ENCODE assay signal across 9 cellular contexts in the genomic region with DNA sequence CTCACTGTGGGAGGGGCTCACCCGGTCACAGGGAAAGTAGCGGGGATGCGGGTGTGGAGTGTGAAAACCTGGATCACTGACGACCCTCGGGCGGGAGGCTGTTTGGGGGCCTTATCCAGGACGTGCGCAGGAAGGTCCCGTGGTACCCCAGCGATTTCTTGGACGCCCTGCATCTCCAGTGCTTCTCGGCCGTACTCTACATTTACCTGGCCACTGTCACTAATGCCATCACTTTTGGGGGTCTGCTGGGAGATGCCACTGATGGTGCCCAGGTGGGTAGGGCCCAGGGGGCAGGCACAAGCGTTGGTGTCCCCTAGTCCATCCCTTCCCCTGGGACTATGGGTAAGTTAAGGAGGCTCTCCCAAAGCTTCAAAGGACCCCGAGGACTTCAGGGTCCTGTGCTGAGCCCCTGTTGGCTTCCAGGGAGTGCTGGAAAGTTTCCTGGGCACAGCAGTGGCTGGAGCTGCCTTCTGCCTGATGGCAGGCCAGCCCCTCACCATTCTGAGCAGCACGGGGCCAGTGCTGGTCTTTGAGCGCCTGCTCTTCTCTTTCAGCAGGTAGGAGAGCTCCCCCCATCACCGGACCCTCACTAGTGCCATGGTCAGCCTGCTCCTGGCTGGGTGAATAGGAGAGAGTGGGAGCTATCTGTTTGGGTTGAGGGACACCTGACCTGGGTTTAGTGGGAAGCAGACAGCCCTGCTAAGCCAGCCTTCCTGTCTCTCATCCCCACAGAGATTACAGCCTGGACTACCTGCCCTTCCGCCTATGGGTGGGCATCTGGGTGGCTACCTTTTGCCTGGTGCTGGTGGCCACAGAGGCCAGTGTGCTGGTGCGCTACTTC. TPM values are rescaled to one million over a fixed set of nuclear protein-coding genes. Genes with fewer than 3 reads are reported as not detected.
DNase-seq lines count a peak whose midpoint lies in the region; ATAC-seq and TF ChIP-seq lines count a peak whose summit lies in the region.
"Had no signal": no experiment of that assay in that cellular context is flagged by ENCODE, and none has a peak within 500 bp of the region (broad histone marks: within the 10 kb centered on the region; RNA-seq: fewer than 3 reads in every experiment).

No MANE protein-coding gene starts in this region.

- POLR2A ChIA-PET in AG04449 (lab: Yijun Ruan, JAX), result interaction anchor here (1.0 kb wide), 1 partner anchor 18 kb away, joined by 4 read pairs; a partner anchor contains a TSS

- 61% methylated on average over 16 of the region's 20 CpGs for WGBS in mammary epithelial cell (ENCODE audit: low coverage, missing lambda C conversion rate)
- WGBS in mesodermal cell (ENCODE audit: insufficient coverage in 2 of 2), 2 experiments, result 67 to 74% methylated on average over 16 to 17 of the region's 20 CpGs

- DNase-seq in AG04449 (ENCODE audit: low read depth, low spot score) (no peak), HFF-Myc (ENCODE audit: extremely low read depth, low read depth) (no peak), mammary epithelial cell (no peak), NCI-H146 (lab: John Stamatoyannopoulos, UW) (no peak), NCI-H524 treated with DMSO at 0.1 percent for 48 hours (lab: John Stamatoyannopoulos, UW) (no peak), left lung (no peak)
- DNase-seq in activated effector memory CD4-positive, alpha-beta T cell treated with Interleukin-2 at 50 U/mL for 16 hours, result no peak

- H3K27me3 ChIP-seq in mammary epithelial cell (ENCODE audit: insufficient read depth, low read length) (no peaks in the 10 kb centered on the region), left lung (no peaks in the 10 kb centered on the region)

- CTCF ChIA-PET in AG04449 (lab: Yijun Ruan, JAX), result interaction anchor here (0.6 to 12.9 kb wide), 30 partner anchors 9 to 362 kb away, joined by 3 to 542 read pairs (median 4); a partner anchor contains a TSS
- CTCF ChIA-PET in mammary epithelial cell (lab: Charles Lee; ENCODE audit: low non-redundant PET), result interaction anchor here (0.6 to 0.7 kb wide), 2 partner anchors 9 to 295 kb away, joined by 3 read pairs; no protein-coding TSS in a partner anchor

- in situ Hi-C loops in mammary epithelial cell (cut with MboI; ENCODE audit: low sequenced_read_pairs in 2 of 2), result loop anchor here in 1 of 2 donors (25.0 kb wide), 1 partner anchor 277 kb away; no protein-coding TSS in a partner anchor

- dilution Hi-C loops in mammary epithelial cell (cut with HindIII; ENCODE audit: low sequenced_read_pairs), result no loop called here

- no peaks in the 10 kb centered on the region for H3K79me2 ChIP-seq in mammary epithelial cell (ENCODE audit: insufficient read depth, low read length)

- H3K4me1 ChIP-seq in mammary epithelial cell (ENCODE audit: insufficient read depth, low read length), result peaks cover 27% of the 10 kb centered on the region
- no peaks in the 10 kb centered on the region for H3K4me1 ChIP-seq in mesodermal cell (ENCODE audit: control insufficient read depth, insufficient read depth, low read length, poor library complexity, severe bottlenecking)
- peaks cover 0 to 8% of the 10 kb centered on the region in 2 donors for H3K4me1 ChIP-seq in left lung

- no peak overlapping the region for H3K9ac ChIP-seq in mammary epithelial cell (ENCODE audit: insufficient read depth, low read length)

- H3K36me3 ChIP-seq in mammary epithelial cell (ENCODE audit: insufficient read depth, low read length) (no peaks in the 10 kb centered on the region), mesodermal cell (ENCODE audit: control insufficient read depth, insufficient read depth, low read length) (no peaks in the 10 kb centered on the region), left lung (no peaks in the 10 kb centered on the region)

- no TSS peak for BruUV-seq in mammary epithelial cell (replicated peaks; lab: Mats Ljungman, UMichigan)

- TF ChIP-seq CTCF in AG04449 (IDR thresholded peaks at IDR 0.05; ENCODE audit: insufficient read depth, low read length, missing control alignments), result no peak
- TF ChIP-seq CTCF in HFF-Myc (IDR thresholded peaks at IDR 0.05; ENCODE audit: low read depth, low read length, missing control alignments), result no peak
- TF ChIP-seq CTCF in mammary epithelial cell (conservative IDR thresholded peaks at IDR 0.05 in 1 of 2, IDR thresholded peaks at IDR 0.05 in 1 of 2; ENCODE audit: extremely low read depth in 1 of 2, insufficient read depth in 1 of 2, low read depth in 1 of 2, low read length in 2 of 2), result no peak
- TF ChIP-seq CTCF in left lung (IDR thresholded peaks at IDR 0.05), result no peak

- H3K9me3 ChIP-seq in mammary epithelial cell (replicated peaks; ENCODE audit: insufficient read depth, low read length), result no peaks in the 10 kb centered on the region
- H3K9me3 ChIP-seq in mesodermal cell (ENCODE audit: control insufficient read depth, low read length), result no peaks in the 10 kb centered on the region
- H3K9me3 ChIP-seq in left lung, result no peaks in the 10 kb centered on the region

- H2AFZ ChIP-seq in mammary epithelial cell (ENCODE audit: low read depth, low read length), result peak overlapping the region; percentile 76

- no peaks in the 10 kb centered on the region for H4K20me1 ChIP-seq in mammary epithelial cell (ENCODE audit: insufficient read depth, low read length)

- no peak overlapping the region for H3K27ac ChIP-seq in mammary epithelial cell (ENCODE audit: insufficient read depth, low read depth, low read length)
- H3K27ac ChIP-seq in mesodermal cell (ENCODE audit: low read depth, low read length, severe bottlenecking), result no peak overlapping the region
- no peak overlapping the region for H3K27ac ChIP-seq in left lung

- peak overlapping the region; percentile 85 for H3K4me2 ChIP-seq in mammary epithelial cell (ENCODE audit: insufficient read depth, low read depth, low read length)

- ATAC-seq in left lung, result no peak

- intact Hi-C loops in mammary epithelial cell (cut with micrococcal nuclease), result loop anchor here (1.0 kb wide), 1 partner anchor 356 kb away; no protein-coding TSS in a partner anchor
- intact Hi-C loops in left lung (cut with DNase I), result loop anchor here in 1 of 2 donors (10.0 kb wide), 1 partner anchor 361 kb away; no protein-coding TSS in a partner anchor

- peak overlapping the region; percentile 54 for H3K4me3 ChIP-seq in AG04449 (ENCODE audit: low read depth, low read length)
- peak overlapping the region; percentile 28 for H3K4me3 ChIP-seq in HFF-Myc (replicated peaks; ENCODE audit: low read depth, low read length)
- H3K4me3 ChIP-seq in mammary epithelial cell (replicated peaks in 1 of 3; ENCODE audit: insufficient read depth in 1 of 3, low read depth in 2 of 3, low read length in 3 of 3), result peak overlapping the region in 2 of 3 experiments; percentile 34 to 47
- peak overlapping the region; percentile 14 for H3K4me3 ChIP-seq in mesodermal cell (ENCODE audit: extremely low read depth, insufficient read depth, low read length, poor library complexity, severe bottlenecking)
- no peak overlapping the region for H3K4me3 ChIP-seq in left lung

RNA-seq across cellular contexts. Expression of a gene that starts 3.9 kb away (rescaled TPM):
- under 1 TPM; under 0.01 to 0.54 TPM for total RNA-seq in mammary epithelial cell
- polyA plus RNA-seq in mammary epithelial cell, result 0.07 TPM
- not detected for polyA minus RNA-seq in mammary epithelial cell
- not detected for polyA plus RNA-seq in mesodermal cell (2013, experiment 1 of 2)
- polyA plus RNA-seq in mesodermal cell (2013, experiment 2 of 2), result not detected
- not detected for total RNA-seq in left lung
- total RNA-seq: Daoy had no signal

RNA-seq across cellular contexts. Expression of a gene that starts 17.4 kb away (rescaled TPM):
- total RNA-seq in mammary epithelial cell, result 100 to 1,000 TPM in 1 of 2 donors, 10 to 100 TPM in 1; 32.5 to 116 TPM
- polyA plus RNA-seq in mammary epithelial cell, result 31.9 TPM
- polyA minus RNA-seq in mammary epithelial cell, result 38.5 TPM
- 17.1 TPM for polyA plus RNA-seq in mesodermal cell (2013, experiment 1 of 2)
- 13.9 TPM for polyA plus RNA-seq in mesodermal cell (2013, experiment 2 of 2)
- 10 to 100 TPM; 18.1 to 33.8 TPM for total RNA-seq in left lung

RNA-seq across cellular contexts. Expression of a gene that starts 37.8 kb away (rescaled TPM):
- 10 to 100 TPM; 61.2 to 83.3 TPM for total RNA-seq in mammary epithelial cell
- polyA plus RNA-seq in mammary epithelial cell, result 33.0 TPM
- polyA minus RNA-seq in mammary epithelial cell, result 131 TPM
- polyA plus RNA-seq in mesodermal cell (2013, experiment 1 of 2), result 59.6 TPM
- polyA plus RNA-seq in mesodermal cell (2013, experiment 2 of 2), result 46.6 TPM
- 100 to 1,000 TPM; 104 to 136 TPM for total RNA-seq in left lung

Comparison
In these comparisons a context has a peak if more than half of its experiments do, and no peak if none do; other contexts are left out.
1. H3K4me3 ChIP-seq: peak in AG04449 (single experiment), HFF-Myc (single experiment), mammary epithelial cell (2 of 3) and mesodermal cell (single experiment); none in left lung (0 of 2).